Comparison of ENCODE assay signal across 1 cellular context in the genomic region with DNA sequence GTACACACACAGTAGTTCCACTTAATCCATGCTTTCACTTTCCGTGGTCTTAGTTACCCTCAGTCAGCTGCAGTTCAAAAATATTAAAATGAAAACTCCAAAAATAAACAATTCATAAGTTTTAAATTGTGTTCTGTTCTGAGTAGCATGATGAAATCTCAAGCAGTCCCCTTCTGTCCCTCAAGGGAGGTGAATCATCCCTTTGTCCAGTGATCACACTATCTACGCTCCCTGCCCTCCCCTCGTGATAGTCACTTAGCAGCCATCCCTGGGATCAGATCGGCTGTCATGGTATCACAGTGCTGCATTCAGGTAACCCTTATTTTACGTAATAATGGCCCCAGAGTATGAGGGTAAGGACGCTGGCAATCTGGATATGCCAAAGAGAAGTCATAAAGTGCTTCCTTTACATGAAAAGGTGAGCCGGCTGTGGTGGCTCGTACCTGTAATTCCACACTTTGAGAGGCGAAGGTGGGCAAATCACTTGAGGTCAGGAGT.
TF ChIP-seq lines count a peak whose summit lies in the region.

No MANE protein-coding gene starts in this region.

TF ChIP-seq in IMR-90, 13 proteins besides CTCF, POLR2A, EP300 and RAD21:
- TF ChIP-seq, protein P1, sequence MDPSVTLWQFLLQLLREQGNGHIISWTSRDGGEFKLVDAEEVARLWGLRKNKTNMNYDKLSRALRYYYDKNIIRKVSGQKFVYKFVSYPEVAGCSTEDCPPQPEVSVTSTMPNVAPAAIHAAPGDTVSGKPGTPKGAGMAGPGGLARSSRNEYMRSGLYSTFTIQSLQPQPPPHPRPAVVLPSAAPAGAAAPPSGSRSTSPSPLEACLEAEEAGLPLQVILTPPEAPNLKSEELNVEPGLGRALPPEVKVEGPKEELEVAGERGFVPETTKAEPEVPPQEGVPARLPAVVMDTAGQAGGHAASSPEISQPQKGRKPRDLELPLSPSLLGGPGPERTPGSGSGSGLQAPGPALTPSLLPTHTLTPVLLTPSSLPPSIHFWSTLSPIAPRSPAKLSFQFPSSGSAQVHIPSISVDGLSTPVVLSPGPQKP (IDR thresholded peaks at IDR 0.05; ENCODE audit: borderline replicate concordance, low read depth, low read length): no peak
- TF ChIP-seq SMC3 (IDR thresholded peaks at IDR 0.05; ENCODE audit: low read depth, low read length) (no peak), CEBPB (IDR thresholded peaks at IDR 0.05; ENCODE audit: low read depth, low read length) (peak; percentile 44; the same call in 1 of the 2 replicates), FOS (IDR thresholded peaks at IDR 0.05; ENCODE audit: low read depth, low read length) (0 out of 2 replicates have a peak, but pooled peaks have one; percentile 12)
